In the genomic region with DNA sequence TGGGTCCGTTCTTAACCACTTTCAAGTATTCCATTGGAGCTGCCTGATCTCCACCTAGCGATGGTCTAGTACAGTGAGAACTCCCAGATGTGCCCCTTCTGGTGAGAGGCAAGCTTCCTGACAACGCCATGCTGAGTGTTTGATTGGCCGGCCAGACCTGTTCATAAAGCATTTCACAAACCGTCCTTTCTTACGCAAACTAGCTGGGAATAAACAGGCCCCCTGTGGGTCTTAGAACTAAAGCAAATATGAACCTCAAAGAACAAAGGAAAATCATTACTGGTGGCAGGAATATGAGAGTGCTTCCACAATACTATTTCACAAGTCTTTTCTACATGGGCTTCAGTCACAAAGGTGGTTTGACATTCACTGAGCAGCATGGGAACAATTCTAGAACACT, we compare ENCODE assay signal across 19 cellular contexts. TPM values are rescaled to one million over a fixed set of nuclear protein-coding genes. Genes with fewer than 3 reads are reported as not detected.
DNase-seq lines count a peak whose midpoint lies in the region; ATAC-seq and TF ChIP-seq lines count a peak whose summit lies in the region.
"Had no signal": no experiment of that assay in that cellular context is flagged by ENCODE, and none has a peak within 500 bp of the region (broad histone marks: within the 10 kb centered on the region; RNA-seq: fewer than 3 reads in every experiment).

No MANE protein-coding gene starts in this region.

- H3K4me3 Mint-ChIP-seq in type B pancreatic cell = no peak overlapping the region
- H3K4me3 Mint-ChIP-seq in effector memory CD8-positive, alpha-beta T cell = no peak overlapping the region
- H3K4me3 Mint-ChIP-seq: activated CD8-positive, alpha-beta memory T cell treated with anti-CD3 and anti-CD28 coated beads, Interleukin-2, amount 10 ng/mL, durations not matched to agents 7 days and 5 days; HFFc6; mesothelial cell of epicardium; nephron progenitor cell; T-helper 1 cell treated with Interleukin-12 subunit alpha and Interleukin-12 subunit beta and Interleukin-4 antibody, amounts not matched to agents 30 μg/mL and 1 μg/mL, for 36 hours had no signal

- H3K4me1 Mint-ChIP-seq in type B pancreatic cell (ENCODE audit: unreplicated experiment) = peaks cover 7% of the 10 kb centered on the region
- peaks cover 8 to 15% of the 10 kb centered on the region in 2 donors for H3K4me1 Mint-ChIP-seq in effector memory CD8-positive, alpha-beta T cell (ENCODE audit: low read depth in 2 of 2)
- H3K4me1 Mint-ChIP-seq: activated CD8-positive, alpha-beta memory T cell treated with anti-CD3 and anti-CD28 coated beads, Interleukin-2, amount 10 ng/mL, durations not matched to agents 7 days and 5 days had no signal

- peak; percentile 25 for DNase-seq in NCI-H187 treated with DMSO at 0.1 percent for 48 hours (lab: John Stamatoyannopoulos, UW)
- no peak for DNase-seq in NCI-H187 (lab: John Stamatoyannopoulos, UW)
- DNase-seq in NCI-H2081 (lab: John Stamatoyannopoulos, UW) = peak; percentile 37 to 78
- DNase-seq in SK-MEL-5 (ENCODE audit: low read depth, low spot score) = peak; percentile 89
- DNase-seq in type B pancreatic cell (ENCODE audit: extremely low spot score, unreplicated experiment) = no peak
- DNase-seq in stimulated activated CD4-positive, alpha-beta T cell treated with anti-CD3 and anti-CD28 coated beads, Interleukin-4, amount 100 ng/mL, for 1 hour = no peak
- DNase-seq in effector memory CD8-positive, alpha-beta T cell = no peak
- DNase-seq: activated CD4-positive, CD25-positive, alpha-beta regulatory T cell; activated CD8-positive, alpha-beta memory T cell treated with anti-CD3 and anti-CD28 coated beads, Interleukin-2, amount 10 ng/mL, durations not matched to agents 7 days and 5 days; central memory CD4-positive, alpha-beta T cell; DND-41; HFFc6; nephron progenitor cell; stimulated activated CD4-positive, alpha-beta T cell treated with anti-CD3 and anti-CD28 coated beads, Interleukin-12 subunit alpha, Interleukin-12 subunit beta, amount 100 ng/mL, for 4 hours; stimulated activated naive CD4-positive, alpha-beta T cell; transverse colon had no signal

- H3K9me3 Mint-ChIP-seq in type B pancreatic cell = no peaks in the 10 kb centered on the region
- H3K9me3 Mint-ChIP-seq in effector memory CD8-positive, alpha-beta T cell = no peaks in the 10 kb centered on the region
- H3K9me3 Mint-ChIP-seq: HFFc6; mesothelial cell of epicardium; nephron progenitor cell; T-helper 1 cell treated with Interleukin-12 subunit alpha and Interleukin-12 subunit beta and Interleukin-4 antibody, amounts not matched to agents 30 μg/mL and 1 μg/mL, for 36 hours had no signal

- in situ Hi-C loops in SK-MEL-5 (cut with HindIII; ENCODE audit: low pct_unique_long_range_greater_than_20kb, low sequenced_read_pairs) = no loop called here

- no peaks in the 10 kb centered on the region for H3K36me3 Mint-ChIP-seq in type B pancreatic cell
- H3K36me3 Mint-ChIP-seq in effector memory CD8-positive, alpha-beta T cell (ENCODE audit: insufficient read depth) = no peaks in the 10 kb centered on the region
- H3K36me3 Mint-ChIP-seq: activated CD8-positive, alpha-beta memory T cell treated with anti-CD3 and anti-CD28 coated beads, Interleukin-2, amount 10 ng/mL, durations not matched to agents 7 days and 5 days; mesothelial cell of epicardium had no signal

- no peaks in the 10 kb centered on the region for H3K27me3 Mint-ChIP-seq in type B pancreatic cell
- peaks cover 12 to 46% of the 10 kb centered on the region in 2 donors for H3K27me3 Mint-ChIP-seq in effector memory CD8-positive, alpha-beta T cell

- no peak for TF ChIP-seq CTCF in type B pancreatic cell (conservative IDR thresholded peaks at IDR 0.05)

- H3K27ac Mint-ChIP-seq in type B pancreatic cell = peak overlapping the region; percentile 23
- H3K27ac Mint-ChIP-seq in effector memory CD8-positive, alpha-beta T cell = no peak overlapping the region
- H3K27ac Mint-ChIP-seq: activated CD8-positive, alpha-beta memory T cell treated with anti-CD3 and anti-CD28 coated beads, Interleukin-2, amount 10 ng/mL, durations not matched to agents 7 days and 5 days; HFFc6; mesothelial cell of epicardium; nephron progenitor cell; T-helper 1 cell treated with Interleukin-12 subunit alpha and Interleukin-12 subunit beta and Interleukin-4 antibody, amounts not matched to agents 30 μg/mL and 1 μg/mL, for 36 hours had no signal

- ATAC-seq in GM21381 (IDR thresholded peaks at IDR 0.05; ENCODE audit: unreplicated experiment) = no peak
- no peak for ATAC-seq in effector memory CD8-positive, alpha-beta T cell (replicated peaks)
- ATAC-seq: activated CD8-positive, alpha-beta memory T cell treated with anti-CD3 and anti-CD28 coated beads, Interleukin-2, amount 10 ng/mL, durations not matched to agents 7 days and 5 days had no signal

RNA-seq across cellular contexts. Expression of a gene that starts 15.6 kb away (rescaled TPM):
- 38.6 and 39.8 TPM in 2 replicates for total RNA-seq in SK-MEL-5 (2014; rRNA removed; shearing (Covaris generic))
- 13.1 and 17.0 TPM in 2 replicates for polyA plus RNA-seq in SK-MEL-5 (2015; cell fraction: cytosol; rRNA removed)
- 12.4 and 15.6 TPM in 2 replicates for polyA plus RNA-seq in SK-MEL-5 (2015; cell fraction: nucleus; rRNA removed)
- total RNA-seq in type B pancreatic cell (ENCODE audit: low replicate concordance) = 21.2 and 21.6 TPM in 2 replicates

Comparison
In these comparisons a context has a peak if more than half of its experiments do, and no peak if none do; other contexts are left out.
1. DNase-seq: peak in NCI-H187 treated with DMSO at 0.1 percent for 48 hours (single experiment), NCI-H2081 (2 of 2) and SK-MEL-5 (single experiment); none in NCI-H187 (0 of 2), type B pancreatic cell (single experiment), stimulated activated CD4-positive, alpha-beta T cell treated with anti-CD3 and anti-CD28 coated beads, Interleukin-4, amount 100 ng/mL, for 1 hour (single experiment) and effector memory CD8-positive, alpha-beta T cell (0 of 3).